8 cellular contexts compared by ENCODE assay signal in genomic region chr1:230067441-230067870, GRCh38. TPM values are rescaled to one million over a fixed set of nuclear protein-coding genes. Genes with fewer than 3 reads are reported as not detected.
DNase-seq lines count a peak whose midpoint lies in the region; ATAC-seq and TF ChIP-seq lines count a peak whose summit lies in the region.

No MANE protein-coding gene starts in this region.

- H4K8ac ChIP-seq in mesendoderm (ENCODE audit: low read depth, low read length): no peak overlapping the region

- peak; percentile 32 for DNase-seq in 8988T
- DNase-seq in GM12864 (ENCODE audit: low read depth): no peak
- DNase-seq in SK-N-MC (ENCODE audit: low read depth, low spot score): no peak
- peak; percentile 53 for DNase-seq in mesendoderm
- DNase-seq in thoracic aorta (ENCODE audit: low spot score): no peak
- DNase-seq in kidney glomerular epithelial cell (lab: John Stamatoyannopoulos, UW): no peak

- H2BK15ac ChIP-seq in mesendoderm (replicated peaks; ENCODE audit: low read depth): no peak overlapping the region

- H3K9me3 ChIP-seq in SK-N-MC (ENCODE audit: low read depth, low read length): no peaks in the 10 kb centered on the region; the same call in 1 of the 2 replicates
- no peaks in the 10 kb centered on the region for H3K9me3 ChIP-seq in ectodermal cell (ENCODE audit: control insufficient read depth, low read length)
- H3K9me3 ChIP-seq in thoracic aorta: no peaks in the 10 kb centered on the region

- H3K36me3 ChIP-seq in SK-N-MC (ENCODE audit: insufficient read depth, low read length) (no peaks in the 10 kb centered on the region), ectodermal cell (ENCODE audit: control insufficient read depth, insufficient read depth, low read length) (no peaks in the 10 kb centered on the region), mesendoderm (ENCODE audit: control insufficient read depth, insufficient read depth, low read length) (no peaks in the 10 kb centered on the region), thoracic aorta (no peaks in the 10 kb centered on the region)

- H2AK5ac ChIP-seq in mesendoderm (ENCODE audit: low read length): no peak overlapping the region

- H2BK120ac ChIP-seq in mesendoderm (ENCODE audit: low read depth, low read length): no peak overlapping the region

- H3K27ac ChIP-seq in SK-N-MC (no peak overlapping the region), ectodermal cell (ENCODE audit: insufficient read depth, low read depth, low read length, poor library complexity, severe bottlenecking) (peak overlapping the region; percentile 72), mesendoderm (ENCODE audit: low read depth, low read length) (peak overlapping the region; percentile 90), thoracic aorta (peak overlapping the region; percentile 93 to 96)

- H4K5ac ChIP-seq in mesendoderm (ENCODE audit: low read length): no peak overlapping the region

- peak overlapping the region; percentile 97 for H3K4me2 ChIP-seq in mesendoderm (ENCODE audit: low read length)

- peaks cover 17% of the 10 kb centered on the region for H3K4me1 ChIP-seq in ectodermal cell (ENCODE audit: control insufficient read depth, insufficient read depth, low read length)
- H3K4me1 ChIP-seq in mesendoderm (ENCODE audit: control insufficient read depth, low read depth, low read length): peaks cover 5% of the 10 kb centered on the region
- H3K4me1 ChIP-seq in thoracic aorta (ENCODE audit: control insufficient read depth in 1 of 2, low read depth in 2 of 2): peaks cover 21 to 49% of the 10 kb centered on the region in 2 donors

- no peak for TF ChIP-seq CTCF in GM12864 (IDR thresholded peaks at IDR 0.05; ENCODE audit: low read depth, low read length, missing control alignments)
- no peak for TF ChIP-seq CTCF in thoracic aorta (IDR thresholded peaks at IDR 0.05)

- peaks cover 10% of the 10 kb centered on the region for H3K79me1 ChIP-seq in mesendoderm (ENCODE audit: low read length)

- H3K4me3 ChIP-seq in GM12864 (ENCODE audit: low read depth, low read length) (peak overlapping the region; percentile 89), SK-N-MC (peak overlapping the region; percentile 95), ectodermal cell (ENCODE audit: insufficient read depth, low read depth, low read length) (peak overlapping the region; percentile 73), mesendoderm (ENCODE audit: low read length) (peak overlapping the region; percentile 83), thoracic aorta (peak overlapping the region; percentile 100)

- peaks cover 16% of the 10 kb centered on the region for H3K79me2 ChIP-seq in mesendoderm (ENCODE audit: control insufficient read depth, insufficient read depth, low read length)

- peak overlapping the region; percentile 7 for H3K18ac ChIP-seq in mesendoderm (ENCODE audit: low read length)

- H3K56ac ChIP-seq in mesendoderm (ENCODE audit: low read length): peak overlapping the region; percentile 90

- ATAC-seq in HG02938 (IDR thresholded peaks at IDR 0.05; ENCODE audit: unreplicated experiment) (peak; percentile 12), thoracic aorta (ENCODE audit: insufficient number of reproducible peaks, low FRiP score, low read depth) (peak; percentile 28)

- H3K9ac ChIP-seq in SK-N-MC (ENCODE audit: insufficient read length) (peak overlapping the region; percentile 75), mesendoderm (ENCODE audit: low read length) (peak overlapping the region; percentile 90)

- peak overlapping the region; percentile 66 for H3K23ac ChIP-seq in mesendoderm (ENCODE audit: low read length)

- H3K4ac ChIP-seq in mesendoderm (ENCODE audit: low read depth, low read length): no peak overlapping the region

- 0 to 1% methylated on average over 41 of the region's 41 CpGs for WGBS in ectodermal cell, 2 experiments
- no CpG with 5 or more reads among the region's 41 CpGs for WGBS in mesendoderm (ENCODE audit: extremely low coverage, insufficient coverage, low lambda C conversion rate)

- H3K27me3 ChIP-seq in ectodermal cell (ENCODE audit: control insufficient read depth, insufficient read depth, low read length, poor library complexity, severe bottlenecking): peaks cover 16% of the 10 kb centered on the region
- H3K27me3 ChIP-seq in mesendoderm (ENCODE audit: insufficient read depth, low read length, poor library complexity): no peaks in the 10 kb centered on the region
- H3K27me3 ChIP-seq in thoracic aorta (replicated peaks; ENCODE audit: insufficient read depth): no peaks in the 10 kb centered on the region

- no peak overlapping the region for H2BK5ac ChIP-seq in mesendoderm (ENCODE audit: low read length)

RNA-seq across cellular contexts. Expression of gene GALNT2, which starts 0.4 kb away (rescaled TPM):
- 91.9 TPM for polyA plus RNA-seq in ectodermal cell (2013, experiment 1 of 4)
- 95.0 TPM for polyA plus RNA-seq in ectodermal cell (2013, experiment 2 of 4)
- 69.4 TPM for polyA plus RNA-seq in ectodermal cell (2013, experiment 3 of 4)
- polyA plus RNA-seq in ectodermal cell (2013, experiment 4 of 4): 76.2 TPM
- polyA plus RNA-seq in mesendoderm (2013, experiment 1 of 2): 36.8 TPM
- 37.2 TPM for polyA plus RNA-seq in mesendoderm (2013, experiment 2 of 2)
- 100 to 1,000 TPM; 113 to 148 TPM for total RNA-seq in thoracic aorta

Comparison
In these comparisons a context has a peak if more than half of its experiments do, and no peak if none do; other contexts are left out.
1. DNase-seq: peak in 8988T (single experiment) and mesendoderm (single experiment); none in GM12864 (single experiment), SK-N-MC (single experiment), thoracic aorta (single experiment) and kidney glomerular epithelial cell (single experiment).
2. Peak in every context shown above with its lines, with median percentiles within 50 percentile points of each other: H3K4me3 ChIP-seq.